ENCODE assay signal across 1 cellular context in the genomic region with DNA sequence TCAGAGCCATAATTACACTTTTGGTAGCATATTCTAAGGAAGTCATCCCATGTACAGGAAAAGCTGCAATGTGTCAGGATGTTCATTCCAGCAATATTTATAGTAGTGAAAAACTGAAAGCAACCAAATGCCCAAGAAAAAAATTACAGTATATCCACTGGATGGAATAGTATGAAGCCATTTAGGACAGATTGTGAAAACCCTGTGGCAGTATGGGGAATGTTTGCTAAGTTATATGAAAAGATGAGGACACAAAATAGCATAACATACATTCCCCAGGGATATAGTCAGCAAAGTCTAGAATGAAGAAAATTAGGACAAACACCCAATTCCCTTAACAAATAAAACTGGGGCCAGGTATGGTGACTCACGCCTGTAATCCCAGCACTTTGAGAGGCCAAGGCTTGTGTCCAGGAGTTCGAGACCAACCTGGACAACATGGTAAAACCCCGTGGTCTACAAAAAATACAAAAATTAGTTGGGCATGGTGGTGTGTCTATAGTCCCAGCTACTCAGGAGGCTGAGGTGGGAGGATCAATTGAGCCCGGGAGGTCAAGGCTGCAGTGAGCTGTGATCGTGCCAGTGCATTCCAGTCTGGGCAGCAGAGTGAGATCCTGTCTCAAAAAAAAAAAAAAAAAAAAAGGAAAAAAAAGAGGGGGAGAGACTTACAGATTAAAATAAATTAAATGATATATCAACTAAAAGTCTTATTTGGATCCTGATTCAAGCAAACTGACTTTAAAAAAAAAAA.
TF ChIP-seq lines count a peak whose summit lies in the region.

No MANE protein-coding gene starts in this region.

TF ChIP-seq in WTC11, 78 proteins besides CTCF, POLR2A, EP300 and RAD21 (continued from another document):
- TF ChIP-seq, protein P1, sequence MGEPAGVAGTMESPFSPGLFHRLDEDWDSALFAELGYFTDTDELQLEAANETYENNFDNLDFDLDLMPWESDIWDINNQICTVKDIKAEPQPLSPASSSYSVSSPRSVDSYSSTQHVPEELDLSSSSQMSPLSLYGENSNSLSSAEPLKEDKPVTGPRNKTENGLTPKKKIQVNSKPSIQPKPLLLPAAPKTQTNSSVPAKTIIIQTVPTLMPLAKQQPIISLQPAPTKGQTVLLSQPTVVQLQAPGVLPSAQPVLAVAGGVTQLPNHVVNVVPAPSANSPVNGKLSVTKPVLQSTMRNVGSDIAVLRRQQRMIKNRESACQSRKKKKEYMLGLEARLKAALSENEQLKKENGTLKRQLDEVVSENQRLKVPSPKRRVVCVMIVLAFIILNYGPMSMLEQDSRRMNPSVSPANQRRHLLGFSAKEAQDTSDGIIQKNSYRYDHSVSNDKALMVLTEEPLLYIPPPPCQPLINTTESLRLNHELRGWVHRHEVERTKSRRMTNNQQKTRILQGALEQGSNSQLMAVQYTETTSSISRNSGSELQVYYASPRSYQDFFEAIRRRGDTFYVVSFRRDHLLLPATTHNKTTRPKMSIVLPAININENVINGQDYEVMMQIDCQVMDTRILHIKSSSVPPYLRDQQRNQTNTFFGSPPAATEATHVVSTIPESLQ (CRISPR knock-in tag; IDR thresholded peaks at IDR 0.05), result no peak
- TF ChIP-seq FOXK1 (CRISPR knock-in tag; IDR thresholded peaks at IDR 0.05) (no peak), NFATC4 (CRISPR knock-in tag; IDR thresholded peaks at IDR 0.05) (no peak), MXD4 (CRISPR knock-in tag; IDR thresholded peaks at IDR 0.05; ENCODE audit: borderline replicate concordance) (no peak), GRHL2 (CRISPR knock-in tag; IDR thresholded peaks at IDR 0.05; ENCODE audit: insufficient replicate concordance, severe bottlenecking) (no peak), ETV6 (CRISPR knock-in tag; IDR thresholded peaks at IDR 0.05) (no peak), GABPB1 (CRISPR knock-in tag; IDR thresholded peaks at IDR 0.05) (no peak), TCF7 (CRISPR knock-in tag; IDR thresholded peaks at IDR 0.05; ENCODE audit: low read depth) (no peak), ESRRA (CRISPR knock-in tag; IDR thresholded peaks at IDR 0.05; ENCODE audit: borderline replicate concordance) (no peak), ZNF396 (CRISPR knock-in tag; IDR thresholded peaks at IDR 0.05; ENCODE audit: borderline replicate concordance) (no peak), EMX1 (CRISPR knock-in tag; IDR thresholded peaks at IDR 0.05) (no peak), SMAD3 (CRISPR knock-in tag; IDR thresholded peaks at IDR 0.05; ENCODE audit: borderline replicate concordance) (no peak)
- TF ChIP-seq, protein P2, sequence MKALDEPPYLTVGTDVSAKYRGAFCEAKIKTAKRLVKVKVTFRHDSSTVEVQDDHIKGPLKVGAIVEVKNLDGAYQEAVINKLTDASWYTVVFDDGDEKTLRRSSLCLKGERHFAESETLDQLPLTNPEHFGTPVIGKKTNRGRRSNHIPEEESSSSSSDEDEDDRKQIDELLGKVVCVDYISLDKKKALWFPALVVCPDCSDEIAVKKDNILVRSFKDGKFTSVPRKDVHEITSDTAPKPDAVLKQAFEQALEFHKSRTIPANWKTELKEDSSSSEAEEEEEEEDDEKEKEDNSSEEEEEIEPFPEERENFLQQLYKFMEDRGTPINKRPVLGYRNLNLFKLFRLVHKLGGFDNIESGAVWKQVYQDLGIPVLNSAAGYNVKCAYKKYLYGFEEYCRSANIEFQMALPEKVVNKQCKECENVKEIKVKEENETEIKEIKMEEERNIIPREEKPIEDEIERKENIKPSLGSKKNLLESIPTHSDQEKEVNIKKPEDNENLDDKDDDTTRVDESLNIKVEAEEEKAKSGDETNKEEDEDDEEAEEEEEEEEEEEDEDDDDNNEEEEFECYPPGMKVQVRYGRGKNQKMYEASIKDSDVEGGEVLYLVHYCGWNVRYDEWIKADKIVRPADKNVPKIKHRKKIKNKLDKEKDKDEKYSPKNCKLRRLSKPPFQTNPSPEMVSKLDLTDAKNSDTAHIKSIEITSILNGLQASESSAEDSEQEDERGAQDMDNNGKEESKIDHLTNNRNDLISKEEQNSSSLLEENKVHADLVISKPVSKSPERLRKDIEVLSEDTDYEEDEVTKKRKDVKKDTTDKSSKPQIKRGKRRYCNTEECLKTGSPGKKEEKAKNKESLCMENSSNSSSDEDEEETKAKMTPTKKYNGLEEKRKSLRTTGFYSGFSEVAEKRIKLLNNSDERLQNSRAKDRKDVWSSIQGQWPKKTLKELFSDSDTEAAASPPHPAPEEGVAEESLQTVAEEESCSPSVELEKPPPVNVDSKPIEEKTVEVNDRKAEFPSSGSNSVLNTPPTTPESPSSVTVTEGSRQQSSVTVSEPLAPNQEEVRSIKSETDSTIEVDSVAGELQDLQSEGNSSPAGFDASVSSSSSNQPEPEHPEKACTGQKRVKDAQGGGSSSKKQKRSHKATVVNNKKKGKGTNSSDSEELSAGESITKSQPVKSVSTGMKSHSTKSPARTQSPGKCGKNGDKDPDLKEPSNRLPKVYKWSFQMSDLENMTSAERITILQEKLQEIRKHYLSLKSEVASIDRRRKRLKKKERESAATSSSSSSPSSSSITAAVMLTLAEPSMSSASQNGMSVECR (CRISPR knock-in tag; IDR thresholded peaks at IDR 0.05; ENCODE audit: borderline replicate concordance), result no peak
- TF ChIP-seq, protein P3, sequence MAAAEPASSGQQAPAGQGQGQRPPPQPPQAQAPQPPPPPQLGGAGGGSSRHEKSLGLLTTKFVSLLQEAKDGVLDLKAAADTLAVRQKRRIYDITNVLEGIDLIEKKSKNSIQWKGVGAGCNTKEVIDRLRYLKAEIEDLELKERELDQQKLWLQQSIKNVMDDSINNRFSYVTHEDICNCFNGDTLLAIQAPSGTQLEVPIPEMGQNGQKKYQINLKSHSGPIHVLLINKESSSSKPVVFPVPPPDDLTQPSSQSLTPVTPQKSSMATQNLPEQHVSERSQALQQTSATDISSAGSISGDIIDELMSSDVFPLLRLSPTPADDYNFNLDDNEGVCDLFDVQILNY (CRISPR knock-in tag; IDR thresholded peaks at IDR 0.05), result no peak
- TF ChIP-seq, protein P4, sequence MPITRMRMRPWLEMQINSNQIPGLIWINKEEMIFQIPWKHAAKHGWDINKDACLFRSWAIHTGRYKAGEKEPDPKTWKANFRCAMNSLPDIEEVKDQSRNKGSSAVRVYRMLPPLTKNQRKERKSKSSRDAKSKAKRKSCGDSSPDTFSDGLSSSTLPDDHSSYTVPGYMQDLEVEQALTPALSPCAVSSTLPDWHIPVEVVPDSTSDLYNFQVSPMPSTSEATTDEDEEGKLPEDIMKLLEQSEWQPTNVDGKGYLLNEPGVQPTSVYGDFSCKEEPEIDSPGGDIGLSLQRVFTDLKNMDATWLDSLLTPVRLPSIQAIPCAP (CRISPR knock-in tag; IDR thresholded peaks at IDR 0.05), result no peak
- TF ChIP-seq, protein P5, sequence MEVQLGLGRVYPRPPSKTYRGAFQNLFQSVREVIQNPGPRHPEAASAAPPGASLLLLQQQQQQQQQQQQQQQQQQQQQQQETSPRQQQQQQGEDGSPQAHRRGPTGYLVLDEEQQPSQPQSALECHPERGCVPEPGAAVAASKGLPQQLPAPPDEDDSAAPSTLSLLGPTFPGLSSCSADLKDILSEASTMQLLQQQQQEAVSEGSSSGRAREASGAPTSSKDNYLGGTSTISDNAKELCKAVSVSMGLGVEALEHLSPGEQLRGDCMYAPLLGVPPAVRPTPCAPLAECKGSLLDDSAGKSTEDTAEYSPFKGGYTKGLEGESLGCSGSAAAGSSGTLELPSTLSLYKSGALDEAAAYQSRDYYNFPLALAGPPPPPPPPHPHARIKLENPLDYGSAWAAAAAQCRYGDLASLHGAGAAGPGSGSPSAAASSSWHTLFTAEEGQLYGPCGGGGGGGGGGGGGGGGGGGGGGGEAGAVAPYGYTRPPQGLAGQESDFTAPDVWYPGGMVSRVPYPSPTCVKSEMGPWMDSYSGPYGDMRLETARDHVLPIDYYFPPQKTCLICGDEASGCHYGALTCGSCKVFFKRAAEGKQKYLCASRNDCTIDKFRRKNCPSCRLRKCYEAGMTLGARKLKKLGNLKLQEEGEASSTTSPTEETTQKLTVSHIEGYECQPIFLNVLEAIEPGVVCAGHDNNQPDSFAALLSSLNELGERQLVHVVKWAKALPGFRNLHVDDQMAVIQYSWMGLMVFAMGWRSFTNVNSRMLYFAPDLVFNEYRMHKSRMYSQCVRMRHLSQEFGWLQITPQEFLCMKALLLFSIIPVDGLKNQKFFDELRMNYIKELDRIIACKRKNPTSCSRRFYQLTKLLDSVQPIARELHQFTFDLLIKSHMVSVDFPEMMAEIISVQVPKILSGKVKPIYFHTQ (CRISPR knock-in tag; IDR thresholded peaks at IDR 0.05), result no peak
- TF ChIP-seq, protein P6, sequence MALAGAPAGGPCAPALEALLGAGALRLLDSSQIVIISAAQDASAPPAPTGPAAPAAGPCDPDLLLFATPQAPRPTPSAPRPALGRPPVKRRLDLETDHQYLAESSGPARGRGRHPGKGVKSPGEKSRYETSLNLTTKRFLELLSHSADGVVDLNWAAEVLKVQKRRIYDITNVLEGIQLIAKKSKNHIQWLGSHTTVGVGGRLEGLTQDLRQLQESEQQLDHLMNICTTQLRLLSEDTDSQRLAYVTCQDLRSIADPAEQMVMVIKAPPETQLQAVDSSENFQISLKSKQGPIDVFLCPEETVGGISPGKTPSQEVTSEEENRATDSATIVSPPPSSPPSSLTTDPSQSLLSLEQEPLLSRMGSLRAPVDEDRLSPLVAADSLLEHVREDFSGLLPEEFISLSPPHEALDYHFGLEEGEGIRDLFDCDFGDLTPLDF (CRISPR knock-in tag; IDR thresholded peaks at IDR 0.05), result no peak
- TF ChIP-seq, protein P7, sequence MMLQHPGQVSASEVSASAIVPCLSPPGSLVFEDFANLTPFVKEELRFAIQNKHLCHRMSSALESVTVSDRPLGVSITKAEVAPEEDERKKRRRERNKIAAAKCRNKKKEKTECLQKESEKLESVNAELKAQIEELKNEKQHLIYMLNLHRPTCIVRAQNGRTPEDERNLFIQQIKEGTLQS (CRISPR knock-in tag; conservative IDR thresholded peaks at IDR 0.05), result no peak
